Comparison of ENCODE assay signal across 1 cellular context in the genomic region with DNA sequence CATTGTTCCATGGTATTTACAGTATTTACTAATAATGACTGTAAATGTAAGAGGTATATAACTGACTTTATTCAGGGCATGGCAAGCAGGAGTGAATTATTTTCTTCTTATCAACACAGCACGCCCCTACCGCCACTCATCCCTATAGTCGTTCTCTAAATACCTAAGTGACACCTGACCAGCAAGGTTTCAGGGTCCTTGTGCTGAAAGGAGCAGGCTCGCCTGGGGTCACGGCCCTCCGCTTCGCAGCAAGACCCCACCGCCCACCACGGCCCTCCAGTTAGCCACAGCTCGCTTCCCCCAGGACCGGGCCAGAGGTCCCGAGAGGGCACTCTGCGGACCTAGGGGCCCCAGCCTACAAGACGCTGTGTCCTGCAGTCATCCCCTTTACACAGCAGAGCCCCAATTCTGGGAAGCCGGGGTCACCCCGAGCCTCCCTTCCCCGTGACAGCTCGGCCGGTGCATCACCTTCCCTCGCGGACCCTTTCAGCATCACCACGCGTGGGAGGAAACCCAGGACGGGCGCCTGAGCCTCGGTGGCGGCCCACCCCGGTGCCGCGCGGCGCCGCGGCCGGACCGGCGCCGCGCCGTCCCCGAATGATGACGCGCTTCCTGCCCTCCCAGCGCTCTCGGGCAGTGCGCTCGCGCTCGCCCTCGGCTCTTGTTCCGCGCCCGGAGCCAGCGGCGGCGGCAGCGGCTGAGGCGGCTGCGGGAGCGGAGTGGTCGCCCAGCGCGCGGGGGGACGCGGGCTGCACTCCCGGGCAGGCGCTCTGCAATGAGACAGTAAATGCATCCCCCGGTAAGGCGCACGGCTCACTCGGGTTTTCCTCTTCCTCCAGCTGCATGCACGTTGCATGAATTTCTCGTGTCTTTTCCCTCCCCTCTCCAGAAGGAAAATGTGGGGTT.
A peak's percentile ranks its signal among the peaks of the same experiment; 100 is the strongest.
TF ChIP-seq lines count a peak whose summit lies in the region.

TLN2 (plus strand) TSS at position 664 of the 906 bp plus-strand sequence.

TF ChIP-seq in HepG2, 621 proteins besides CTCF, POLR2A, EP300 and RAD21 (continued from another document and continues in another):
- TF ChIP-seq SNAPC4 (CRISPR knock-in tag; IDR thresholded peaks at IDR 0.05) (0 out of 2 replicates have a peak, but pooled peaks have one; percentile 8), ZNF441 (CRISPR knock-in tag; IDR thresholded peaks at IDR 0.05; ENCODE audit: borderline replicate concordance) (0 out of 2 replicates have a peak, but pooled peaks have one; percentile 52), HDAC1 (CRISPR knock-in tag; IDR thresholded peaks at IDR 0.05) (no peak; the same call in 1 of the 2 replicates), TP53 (CRISPR knock-in tag; conservative IDR thresholded peaks at IDR 0.05) (no peak), RFXAP (CRISPR knock-in tag; IDR thresholded peaks at IDR 0.05; ENCODE audit: borderline replicate concordance) (peak; percentile 82; the same call in 1 of the 2 replicates), ZSCAN12 (CRISPR knock-in tag; IDR thresholded peaks at IDR 0.05) (peak; percentile 75; the same call in 1 of the 2 replicates), ZNF678 (CRISPR knock-in tag; IDR thresholded peaks at IDR 0.05) (0 out of 2 replicates have a peak, but pooled peaks have one; percentile 48), FLYWCH1 (CRISPR knock-in tag; IDR thresholded peaks at IDR 0.05) (no peak), ZNF761 (CRISPR knock-in tag; conservative IDR thresholded peaks at IDR 0.05) (peak; percentile 36; the same call in 1 of the 2 replicates), BRCA1 (CRISPR knock-in tag; IDR thresholded peaks at IDR 0.05) (peak; percentile 81; the same call in 1 of the 2 replicates), ZNF558 (CRISPR knock-in tag; IDR thresholded peaks at IDR 0.05; ENCODE audit: borderline replicate concordance) (0 out of 2 replicates have a peak, but pooled peaks have one; percentile 53), ZNF691 (CRISPR knock-in tag; IDR thresholded peaks at IDR 0.05; ENCODE audit: borderline replicate concordance, low read depth) (peak; percentile 25; the same call in 1 of the 2 replicates), RAD51 (IDR thresholded peaks at IDR 0.05; ENCODE audit: borderline replicate concordance) (no peak), ZNF878 (CRISPR knock-in tag; IDR thresholded peaks at IDR 0.05) (no peak), SPEN (CRISPR knock-in tag; IDR thresholded peaks at IDR 0.05; ENCODE audit: low read depth) (peak; percentile 74), THRA (CRISPR knock-in tag; IDR thresholded peaks at IDR 0.05; ENCODE audit: borderline replicate concordance) (no peak), HOXD1 (CRISPR knock-in tag; IDR thresholded peaks at IDR 0.05) (peak; percentile 51; the same call in 1 of the 2 replicates), PHF21A (CRISPR knock-in tag; IDR thresholded peaks at IDR 0.05) (no peak), ZBTB26 (CRISPR knock-in tag; IDR thresholded peaks at IDR 0.05; ENCODE audit: borderline replicate concordance) (peak; percentile 26; the same call in 1 of the 2 replicates), ZNF616 (CRISPR knock-in tag; IDR thresholded peaks at IDR 0.05; ENCODE audit: low read depth) (0 out of 2 replicates have a peak, but pooled peaks have one; percentile 12), SMARCC2 (IDR thresholded peaks at IDR 0.05) (no peak), ZNF230 (CRISPR knock-in tag; IDR thresholded peaks at IDR 0.05) (0 out of 2 replicates have a peak, but pooled peaks have one; percentile 29), ZNF792 (CRISPR knock-in tag; IDR thresholded peaks at IDR 0.05) (no peak), MAFK (conservative IDR thresholded peaks at IDR 0.05 in 1 of 2, IDR thresholded peaks at IDR 0.05 in 1 of 2; ENCODE audit: low read length in 2 of 2) (no peak), YY1 (IDR thresholded peaks at IDR 0.05; ENCODE audit: insufficient read depth, insufficient replicate concordance, low read depth, low read length) (peak; percentile 70), KLF11 (CRISPR knock-in tag; IDR thresholded peaks at IDR 0.05) (peak; percentile 33; the same call in 1 of the 2 replicates), ARID5B (CRISPR knock-in tag; IDR thresholded peaks at IDR 0.05) (0 out of 2 replicates have a peak, but pooled peaks have one; percentile 12), YEATS2 (CRISPR knock-in tag; IDR thresholded peaks at IDR 0.05; ENCODE audit: borderline replicate concordance) (0 out of 2 replicates have a peak, but pooled peaks have one; percentile 24)
- TF ChIP-seq, protein P1, sequence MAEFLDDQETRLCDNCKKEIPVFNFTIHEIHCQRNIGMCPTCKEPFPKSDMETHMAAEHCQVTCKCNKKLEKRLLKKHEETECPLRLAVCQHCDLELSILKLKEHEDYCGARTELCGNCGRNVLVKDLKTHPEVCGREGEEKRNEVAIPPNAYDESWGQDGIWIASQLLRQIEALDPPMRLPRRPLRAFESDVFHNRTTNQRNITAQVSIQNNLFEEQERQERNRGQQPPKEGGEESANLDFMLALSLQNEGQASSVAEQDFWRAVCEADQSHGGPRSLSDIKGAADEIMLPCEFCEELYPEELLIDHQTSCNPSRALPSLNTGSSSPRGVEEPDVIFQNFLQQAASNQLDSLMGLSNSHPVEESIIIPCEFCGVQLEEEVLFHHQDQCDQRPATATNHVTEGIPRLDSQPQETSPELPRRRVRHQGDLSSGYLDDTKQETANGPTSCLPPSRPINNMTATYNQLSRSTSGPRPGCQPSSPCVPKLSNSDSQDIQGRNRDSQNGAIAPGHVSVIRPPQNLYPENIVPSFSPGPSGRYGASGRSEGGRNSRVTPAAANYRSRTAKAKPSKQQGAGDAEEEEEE (CRISPR knock-in tag; IDR thresholded peaks at IDR 0.05; ENCODE audit: borderline replicate concordance): no peak
- TF ChIP-seq, protein P2, sequence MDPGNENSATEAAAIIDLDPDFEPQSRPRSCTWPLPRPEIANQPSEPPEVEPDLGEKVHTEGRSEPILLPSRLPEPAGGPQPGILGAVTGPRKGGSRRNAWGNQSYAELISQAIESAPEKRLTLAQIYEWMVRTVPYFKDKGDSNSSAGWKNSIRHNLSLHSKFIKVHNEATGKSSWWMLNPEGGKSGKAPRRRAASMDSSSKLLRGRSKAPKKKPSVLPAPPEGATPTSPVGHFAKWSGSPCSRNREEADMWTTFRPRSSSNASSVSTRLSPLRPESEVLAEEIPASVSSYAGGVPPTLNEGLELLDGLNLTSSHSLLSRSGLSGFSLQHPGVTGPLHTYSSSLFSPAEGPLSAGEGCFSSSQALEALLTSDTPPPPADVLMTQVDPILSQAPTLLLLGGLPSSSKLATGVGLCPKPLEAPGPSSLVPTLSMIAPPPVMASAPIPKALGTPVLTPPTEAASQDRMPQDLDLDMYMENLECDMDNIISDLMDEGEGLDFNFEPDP (CRISPR knock-in tag; conservative IDR thresholded peaks at IDR 0.05): no peak
- TF ChIP-seq, protein P3, sequence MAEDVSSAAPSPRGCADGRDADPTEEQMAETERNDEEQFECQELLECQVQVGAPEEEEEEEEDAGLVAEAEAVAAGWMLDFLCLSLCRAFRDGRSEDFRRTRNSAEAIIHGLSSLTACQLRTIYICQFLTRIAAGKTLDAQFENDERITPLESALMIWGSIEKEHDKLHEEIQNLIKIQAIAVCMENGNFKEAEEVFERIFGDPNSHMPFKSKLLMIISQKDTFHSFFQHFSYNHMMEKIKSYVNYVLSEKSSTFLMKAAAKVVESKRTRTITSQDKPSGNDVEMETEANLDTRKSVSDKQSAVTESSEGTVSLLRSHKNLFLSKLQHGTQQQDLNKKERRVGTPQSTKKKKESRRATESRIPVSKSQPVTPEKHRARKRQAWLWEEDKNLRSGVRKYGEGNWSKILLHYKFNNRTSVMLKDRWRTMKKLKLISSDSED (CRISPR knock-in tag; IDR thresholded peaks at IDR 0.05): 0 out of 2 replicates have a peak, but pooled peaks have one; percentile 12
- TF ChIP-seq, protein P4, sequence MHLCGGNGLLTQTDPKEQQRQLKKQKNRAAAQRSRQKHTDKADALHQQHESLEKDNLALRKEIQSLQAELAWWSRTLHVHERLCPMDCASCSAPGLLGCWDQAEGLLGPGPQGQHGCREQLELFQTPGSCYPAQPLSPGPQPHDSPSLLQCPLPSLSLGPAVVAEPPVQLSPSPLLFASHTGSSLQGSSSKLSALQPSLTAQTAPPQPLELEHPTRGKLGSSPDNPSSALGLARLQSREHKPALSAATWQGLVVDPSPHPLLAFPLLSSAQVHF (CRISPR knock-in tag; IDR thresholded peaks at IDR 0.05): no peak; the same call in none of the 2 replicates
- TF ChIP-seq, protein P5, sequence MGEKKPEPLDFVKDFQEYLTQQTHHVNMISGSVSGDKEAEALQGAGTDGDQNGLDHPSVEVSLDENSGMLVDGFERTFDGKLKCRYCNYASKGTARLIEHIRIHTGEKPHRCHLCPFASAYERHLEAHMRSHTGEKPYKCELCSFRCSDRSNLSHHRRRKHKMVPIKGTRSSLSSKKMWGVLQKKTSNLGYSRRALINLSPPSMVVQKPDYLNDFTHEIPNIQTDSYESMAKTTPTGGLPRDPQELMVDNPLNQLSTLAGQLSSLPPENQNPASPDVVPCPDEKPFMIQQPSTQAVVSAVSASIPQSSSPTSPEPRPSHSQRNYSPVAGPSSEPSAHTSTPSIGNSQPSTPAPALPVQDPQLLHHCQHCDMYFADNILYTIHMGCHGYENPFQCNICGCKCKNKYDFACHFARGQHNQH (CRISPR knock-in tag; IDR thresholded peaks at IDR 0.05): no peak
